In genomic region chr19:4474504-4475136, GRCh38 we compare ENCODE assay signal across 9 cellular contexts. TPM values are rescaled to one million over a fixed set of nuclear protein-coding genes. Genes with fewer than 3 reads are reported as not detected.
DNase-seq lines count a peak whose midpoint lies in the region; ATAC-seq, FAIRE-seq and TF ChIP-seq lines count a peak whose summit lies in the region.
"Had no signal": no experiment of that assay in that cellular context is flagged by ENCODE, and none has a peak within 500 bp of the region (broad histone marks: within the 10 kb centered on the region; RNA-seq: fewer than 3 reads in every experiment).

No MANE protein-coding gene starts in this region.

- FAIRE-seq in H54 (lab: Jason Lieb, UNC): no peak

- peaks cover 48% of the 10 kb centered on the region for H3K36me3 Mint-ChIP-seq in dendritic cell treated with granulocyte-macrophage colony-stimulating factor and Interleukin-4, amounts not matched to agents 40 ng/mL and 50 ng/mL, for 4 days (ENCODE audit: low read depth)
- peaks cover 0 to 8% of the 10 kb centered on the region in 2 donors for H3K36me3 Mint-ChIP-seq in naive B cell

- H3K9me3 Mint-ChIP-seq in dendritic cell treated with granulocyte-macrophage colony-stimulating factor and Interleukin-4, amounts not matched to agents 40 ng/mL and 50 ng/mL, for 4 days: no peaks in the 10 kb centered on the region
- no peaks in the 10 kb centered on the region for H3K9me3 Mint-ChIP-seq in naive B cell

- DNase-seq in BJ (ENCODE audit: low read depth) (peak; percentile 19), H54 (ENCODE audit: insufficient read length, low spot score) (peak; percentile 49), RWPE1 (ENCODE audit: low spot score) (peak; percentile 59), naive B cell (no peak), SW480 (ENCODE audit: low spot score) (no peak)

- ATAC-seq in naive B cell (ENCODE audit: low read depth in 2 of 2): no peak
- no peak for ATAC-seq in GM21528 (IDR thresholded peaks at IDR 0.05; ENCODE audit: low FRiP score, unreplicated experiment)
- ATAC-seq in HG03135 (IDR thresholded peaks at IDR 0.05; ENCODE audit: unreplicated experiment): no peak

- peak overlapping the region; percentile 74 for H3K4me3 Mint-ChIP-seq in dendritic cell treated with granulocyte-macrophage colony-stimulating factor and Interleukin-4, amounts not matched to agents 40 ng/mL and 50 ng/mL, for 4 days
- H3K4me3 Mint-ChIP-seq in naive B cell: peak overlapping the region in 7 of 8 donors; percentile 46 to 83 (median 80)

- POLR2A ChIA-PET in BJ (lab: Charles Lee): interaction anchor here (0.6 kb wide), 1 partner anchor 11 kb away, joined by 20 read pairs; no protein-coding TSS in a partner anchor
- POLR2A ChIA-PET in RWPE1 (lab: Yijun Ruan, JAX; ENCODE audit: low non-redundant PET): no interaction called here

- peak overlapping the region; percentile 97 for H3K27ac ChIP-seq in RWPE1
- H3K27ac ChIP-seq: KMS-11 had no signal

- H3K27me3 Mint-ChIP-seq in dendritic cell treated with granulocyte-macrophage colony-stimulating factor and Interleukin-4, amounts not matched to agents 40 ng/mL and 50 ng/mL, for 4 days: no peaks in the 10 kb centered on the region
- no peaks in the 10 kb centered on the region for H3K27me3 Mint-ChIP-seq in naive B cell

- intact Hi-C loops in dendritic cell treated with granulocyte-macrophage colony-stimulating factor and Interleukin-4, amounts not matched to agents 40 ng/mL and 50 ng/mL, for 4 days (cut with micrococcal nuclease): loop anchor here (5.0 kb wide), 2 partner anchors 72 to 227 kb away; partner anchors contain the start of genes CHAF1A, SH3GL1 and YJU2

- peaks cover 16% of the 10 kb centered on the region for H3K36me3 ChIP-seq in BJ (ENCODE audit: control insufficient read depth, insufficient read depth, low read length)

- no peaks in the 10 kb centered on the region for H3K27me3 ChIP-seq in BJ (ENCODE audit: control insufficient read depth, insufficient read depth, low read length)

- H3K27ac Mint-ChIP-seq in dendritic cell treated with granulocyte-macrophage colony-stimulating factor and Interleukin-4, amounts not matched to agents 40 ng/mL and 50 ng/mL, for 4 days: peak overlapping the region; percentile 64
- peak overlapping the region in 2 of 6 donors; percentile 20 to 81 for H3K27ac Mint-ChIP-seq in naive B cell

- TF ChIP-seq CTCF in BJ (IDR thresholded peaks at IDR 0.05; ENCODE audit: insufficient read depth, low read depth, low read length): no peak
- no peak for TF ChIP-seq CTCF in RWPE1 (conservative IDR thresholded peaks at IDR 0.05; ENCODE audit: low read depth)

- CTCF ChIA-PET in BJ (lab: Yijun Ruan, JAX) (interaction anchor here (0.8 to 1.1 kb wide), 2 partner anchors 49 to 207 kb away, joined by 3 read pairs; no protein-coding TSS in a partner anchor), RWPE1 (lab: Yijun Ruan, JAX) (interaction anchor here (0.7 to 0.8 kb wide), 2 partner anchors 50 to 51 kb away, joined by 3 to 6 read pairs; no protein-coding TSS in a partner anchor)

- peak overlapping the region; percentile 92 for H3K4me3 ChIP-seq in BJ (ENCODE audit: low read depth, low read length)

- H3K4me1 Mint-ChIP-seq in dendritic cell treated with granulocyte-macrophage colony-stimulating factor and Interleukin-4, amounts not matched to agents 40 ng/mL and 50 ng/mL, for 4 days (ENCODE audit: low read depth): peaks cover 33% of the 10 kb centered on the region
- peaks cover 15 to 27% (median 20%) of the 10 kb centered on the region in 3 donors for H3K4me1 Mint-ChIP-seq in naive B cell

- TF ChIP-seq POLR2A in H54 (IDR thresholded peaks at IDR 0.05; ENCODE audit: low read depth, low read length): no peak

RNA-seq across cellular contexts. Expression of gene HDGFL2, which starts 2.5 kb away (rescaled TPM):
- 23.8 and 26.0 TPM in 2 replicates for polyA plus RNA-seq in BJ (2011; rRNA removed)
- 13.4 and 21.4 TPM in 2 replicates for polyA minus RNA-seq in BJ (2011; rRNA and poly(A)+ RNA removed)
- 10 to 100 TPM in 4 of 6 donors, 1 to 10 TPM in 1, under 1 TPM in 1; 0.91 to 22.7 (median 11.5) TPM for polyA plus RNA-seq in naive B cell (ENCODE audit: low read depth in 6 of 6)

RNA-seq across cellular contexts. Expression of gene UBXN6, which starts 17.0 kb away (rescaled TPM):
- polyA plus RNA-seq in BJ (2011; rRNA removed) (85.5 and 127 TPM in 2 replicates), naive B cell (ENCODE audit: low read depth in 6 of 6) (1 to 10 TPM; 3.6 to 9.1 (median 5.6) TPM)
- polyA minus RNA-seq in BJ (2011; rRNA and poly(A)+ RNA removed): 52.9 and 76.0 TPM in 2 replicates

RNA-seq across cellular contexts. Expression of gene PLIN4, which starts 43.7 kb away (rescaled TPM):
- polyA plus RNA-seq in BJ (2011; rRNA removed) (0.01 TPM in 2 replicates), naive B cell (ENCODE audit: low read depth in 6 of 6) (under 1 TPM in 4 of 6 donors, not detected in 2; 0.04 to 0.21 (median 0.14) TPM)
- polyA minus RNA-seq in BJ (2011; rRNA and poly(A)+ RNA removed): 0.05 TPM in 1 of 2 replicates, not detected in the other

Comparison
In these comparisons a context has a peak if more than half of its experiments do, and no peak if none do; other contexts are left out.
1. DNase-seq: peak in BJ (single experiment), H54 (single experiment) and RWPE1 (single experiment); none in naive B cell (single experiment) and SW480 (single experiment).